Comparison of ENCODE assay signal across 9 cellular contexts in the genomic region with DNA sequence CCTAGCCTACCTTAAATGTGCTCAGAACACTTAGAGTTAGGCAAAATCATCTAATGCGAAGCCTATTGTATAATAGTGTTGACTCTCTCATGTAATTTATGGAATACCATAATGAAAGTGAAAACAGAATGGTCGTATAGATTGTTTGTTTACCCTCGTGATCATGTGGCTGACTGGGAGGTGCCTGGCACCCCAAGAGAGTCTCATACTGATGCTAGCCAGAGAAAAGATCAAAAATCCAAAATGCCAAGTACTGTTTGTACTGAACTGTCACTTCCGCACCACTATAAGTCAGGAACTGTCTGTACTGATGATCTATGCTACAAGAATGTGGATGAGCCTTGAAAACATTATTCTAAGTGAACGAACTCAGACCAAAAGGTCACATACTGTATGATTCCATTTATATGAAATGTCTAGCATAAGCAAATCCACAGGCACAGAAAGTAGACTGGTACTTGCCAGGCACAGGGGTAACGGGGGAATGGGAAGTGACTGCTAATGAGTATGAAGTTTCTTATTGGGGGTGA. TPM values are rescaled to one million over a fixed set of nuclear protein-coding genes. Genes with fewer than 3 reads are reported as not detected.
A peak's percentile ranks its signal among the peaks of the same experiment; 100 is the strongest.
DNase-seq lines count a peak whose midpoint lies in the region; ATAC-seq, FAIRE-seq and TF ChIP-seq lines count a peak whose summit lies in the region.
"Had no signal": no experiment of that assay in that cellular context is flagged by ENCODE, and none has a peak within 500 bp of the region (broad histone marks: within the 10 kb centered on the region; RNA-seq: fewer than 3 reads in every experiment).

No MANE protein-coding gene starts in this region.

- H3K27ac ChIP-seq in A673 (ENCODE audit: low read depth, low read length, poor library complexity, severe bottlenecking) (no peak overlapping the region), K562 (ENCODE audit: extremely low read depth, low read depth, low read length) (peak overlapping the region; percentile 47; the same call in 2 of the 3 replicates), keratinocyte (ENCODE audit: control insufficient read depth, insufficient read depth, low read length) (peak overlapping the region; percentile 69)

- TF ChIP-seq RAD21 in K562 (CRISPR knock-in tag; conservative IDR thresholded peaks at IDR 0.05 in 1 of 2, IDR thresholded peaks at IDR 0.05 in 1 of 2) = no peak

- ATAC-seq in K562 = no peak
- ATAC-seq in HG03175 (IDR thresholded peaks at IDR 0.05; ENCODE audit: unreplicated experiment) = no peak
- ATAC-seq in GM19035 (IDR thresholded peaks at IDR 0.05; ENCODE audit: unreplicated experiment) = no peak

- H3K4me3 Mint-ChIP-seq in stimulated activated naive CD8-positive, alpha-beta T cell treated with anti-CD3 and anti-CD28 coated beads, Interleukin-15, Interleukin-2, amounts not matched to agents 100 ng/mL and 50 ng/mL, for 24 hours = peak overlapping the region; percentile 27

- no peaks in the 10 kb centered on the region for H3K9me3 ChIP-seq in A673 (ENCODE audit: low read depth, low read length, poor library complexity, severe bottlenecking)
- H3K9me3 ChIP-seq in K562 (replicated peaks; ENCODE audit: control insufficient read depth, insufficient read depth, low read depth, low read length) = no peaks in the 10 kb centered on the region
- no peaks in the 10 kb centered on the region for H3K9me3 ChIP-seq in keratinocyte (ENCODE audit: control insufficient read depth, low read depth, low read length)

- H3K79me2 ChIP-seq in K562 (ENCODE audit: control insufficient read depth, insufficient read depth, low read length) = peaks cover 100% of the 10 kb centered on the region
- H3K79me2 ChIP-seq in keratinocyte (ENCODE audit: control insufficient read depth, insufficient read depth, low read length) = peaks cover 79% of the 10 kb centered on the region

- H3K4me2 ChIP-seq in K562 (ENCODE audit: insufficient read depth, low read length) (peak overlapping the region; percentile 59), keratinocyte (ENCODE audit: control insufficient read depth, extremely low read depth, insufficient read depth, low read depth, low read length) (peak overlapping the region; percentile 75)

- H2AFZ ChIP-seq in K562 (ENCODE audit: low read depth, low read length) (no peak overlapping the region), keratinocyte (ENCODE audit: control insufficient read depth, low read length) (no peak overlapping the region)

- H3K27me3 ChIP-seq in A673 (replicated peaks; ENCODE audit: insufficient read depth, low read depth, low read length, poor library complexity) = no peaks in the 10 kb centered on the region
- H3K27me3 ChIP-seq in K562 (ENCODE audit: control insufficient read depth in 2 of 2, insufficient read depth in 2 of 2, low read length in 2 of 2) = no peaks in the 10 kb centered on the region
- H3K27me3 ChIP-seq in keratinocyte (ENCODE audit: control insufficient read depth, extremely low read depth, insufficient read depth, low read length) = no peaks in the 10 kb centered on the region

- H4K20me1 ChIP-seq in K562 (replicated peaks; ENCODE audit: control insufficient read depth, insufficient read depth, low read length) (peaks cover 65% of the 10 kb centered on the region), keratinocyte (ENCODE audit: control insufficient read depth, extremely low read depth, insufficient read depth, low read length) (no peaks in the 10 kb centered on the region)

- H3K27ac Mint-ChIP-seq in stimulated activated naive CD8-positive, alpha-beta T cell treated with anti-CD3 and anti-CD28 coated beads, Interleukin-15, Interleukin-2, amounts not matched to agents 100 ng/mL and 50 ng/mL, for 24 hours = peak overlapping the region; percentile 52

- intact Hi-C loops in A673 (cut with micrococcal nuclease; ENCODE audit: unreplicated experiment) (no loop called here), K562 (cut with micrococcal nuclease) (no loop called here)

- peaks cover 49% of the 10 kb centered on the region for H3K36me3 Mint-ChIP-seq in stimulated activated naive CD8-positive, alpha-beta T cell treated with anti-CD3 and anti-CD28 coated beads, Interleukin-15, Interleukin-2, amounts not matched to agents 100 ng/mL and 50 ng/mL, for 24 hours (ENCODE audit: low read depth)

- 42% methylated on average over 6 of the region's 6 CpGs for WGBS in K562 (ENCODE audit: insufficient coverage, low coverage, missing lambda C conversion rate)

- H3K36me3 ChIP-seq in A673 (ENCODE audit: insufficient read depth, low read length, poor library complexity, severe bottlenecking) (peaks cover 2% of the 10 kb centered on the region), K562 (ENCODE audit: control insufficient read depth, insufficient read depth, low read length) (peaks cover 83% of the 10 kb centered on the region), keratinocyte (ENCODE audit: control insufficient read depth in 2 of 2, extremely low read depth in 1 of 2, insufficient read depth in 2 of 2, low read length in 2 of 2) (peaks cover 10 to 18% of the 10 kb centered on the region in 2 experiments)

- BruUV-seq in A673 (replicated peaks; lab: Mats Ljungman, UMichigan) (no TSS peak), K562 (replicated peaks; lab: Mats Ljungman, UMichigan) (no TSS peak)

- DNase-seq in A673 (ENCODE audit: low spot score) (peak; percentile 21), HS-27A (ENCODE audit: low read depth) (peak; percentile 96), K562 (ENCODE audit: extremely low read depth in 1 of 4, low spot score in 3 of 4) (no peak), keratinocyte (ENCODE audit: low read depth, low spot score) (peak; percentile 85), GM19240 (ENCODE audit: insufficient read length, low spot score) (no peak)

- peaks cover 63% of the 10 kb centered on the region for H3K4me1 Mint-ChIP-seq in stimulated activated naive CD8-positive, alpha-beta T cell treated with anti-CD3 and anti-CD28 coated beads, Interleukin-15, Interleukin-2, amounts not matched to agents 100 ng/mL and 50 ng/mL, for 24 hours (ENCODE audit: low read depth)

- H3K4me3 ChIP-seq in A673 (ENCODE audit: low read depth, low read length, poor library complexity, severe bottlenecking) = no peak overlapping the region
- H3K4me3 ChIP-seq in K562 = no peak overlapping the region
- peak overlapping the region; percentile 5 to 61 (median 27) for H3K4me3 ChIP-seq in keratinocyte (ENCODE audit: control insufficient read depth in 2 of 3, extremely low read depth in 1 of 3, insufficient read depth in 2 of 3, low read depth in 1 of 3, low read length in 3 of 3)

- dilution Hi-C loops in keratinocyte (cut with MboI; ENCODE audit: extremely low pct_ligation_motif_present, low sequenced_read_pairs) = loop anchor here (10.0 kb wide), 1 partner anchor 59 kb away; no protein-coding TSS in a partner anchor

- H3K9me1 ChIP-seq in K562 (ENCODE audit: control insufficient read depth, insufficient read depth, low read length) = peaks cover 10% of the 10 kb centered on the region
- H3K9me1 ChIP-seq in keratinocyte (ENCODE audit: control insufficient read depth, extremely low read depth, insufficient read depth, low read length) = no peaks in the 10 kb centered on the region

- no peak for TF ChIP-seq CTCF in A673 (conservative IDR thresholded peaks at IDR 0.05; ENCODE audit: low read depth, low read length)
- TF ChIP-seq CTCF in K562 (IDR thresholded peaks at IDR 0.05 in 2 of 3, conservative IDR thresholded peaks at IDR 0.05 in 1 of 3; ENCODE audit: insufficient read depth in 2 of 3, low read depth in 1 of 3, low read length in 3 of 3) = no peak
- no peak for TF ChIP-seq CTCF in keratinocyte (optimal IDR thresholded peaks at IDR 0.05 in 1 of 3, IDR thresholded peaks at IDR 0.05 in 1 of 3, conservative IDR thresholded peaks at IDR 0.05 in 1 of 3; ENCODE audit: extremely low read depth in 1 of 3, insufficient read depth in 2 of 3, low read length in 3 of 3)

- POLR2A ChIA-PET in A673 (lab: Charles Lee; ENCODE audit: low non-redundant PET) = no interaction called here
- POLR2A ChIA-PET in K562 (lab: Yijun Ruan, JAX) = interaction anchor here (1.4 to 3.2 kb wide), 5 partner anchors 9 to 20 kb away, joined by 3 to 16 read pairs (median 5); no protein-coding TSS in a partner anchor

- FAIRE-seq in K562 (lab: Jason Lieb, UNC) (no peak), keratinocyte (lab: Jason Lieb, UNC) (no peak)
- FAIRE-seq: colon had no signal

- H3K4me1 ChIP-seq in A673 (ENCODE audit: insufficient read depth, low read length, poor library complexity, severe bottlenecking) (peaks cover 21% of the 10 kb centered on the region), K562 (replicated peaks in 1 of 2; ENCODE audit: control insufficient read depth in 2 of 2, insufficient read depth in 2 of 2, low read length in 2 of 2) (peaks cover 53 to 73% of the 10 kb centered on the region in 2 experiments), keratinocyte (ENCODE audit: control insufficient read depth, extremely low read depth, insufficient read depth, low read length) (peaks cover 53% of the 10 kb centered on the region)

- CTCF ChIA-PET in A673 (lab: Charles Lee) (interaction anchor here (0.6 kb wide), 1 partner anchor 47 kb away, joined by 5 read pairs; no protein-coding TSS in a partner anchor), K562 (lab: Yijun Ruan, JAX; ENCODE audit: low intra/inter-chr PET ratio) (no interaction called here)

- H3K9ac ChIP-seq in K562 (ENCODE audit: insufficient read depth in 1 of 2, low read depth in 2 of 2, low read length in 2 of 2) (peak overlapping the region in 1 of 2 experiments; percentile 5; a peak in 1 of 4 replicates), keratinocyte (ENCODE audit: control insufficient read depth, extremely low read depth, insufficient read depth, low read length) (peak overlapping the region; percentile 59)

- TF ChIP-seq POLR2A in K562 (conservative IDR thresholded peaks at IDR 0.05) = no peak; the same call in 1 of the 2 replicates

- H3K9me3 Mint-ChIP-seq in stimulated activated naive CD8-positive, alpha-beta T cell treated with anti-CD3 and anti-CD28 coated beads, Interleukin-15, Interleukin-2, amounts not matched to agents 100 ng/mL and 50 ng/mL, for 24 hours = no peaks in the 10 kb centered on the region

- no peaks in the 10 kb centered on the region for H3K27me3 Mint-ChIP-seq in stimulated activated naive CD8-positive, alpha-beta T cell treated with anti-CD3 and anti-CD28 coated beads, Interleukin-15, Interleukin-2, amounts not matched to agents 100 ng/mL and 50 ng/mL, for 24 hours

- TF ChIP-seq EP300 in K562 (IDR thresholded peaks at IDR 0.05; ENCODE audit: low read length) = no peak

- in situ Hi-C loops in K562 (cut with MboI) = no loop called here

RNA-seq across cellular contexts. Expression of a gene that starts 22.4 kb away (rescaled TPM):
- total RNA-seq in A673 (2021) = 31.3 and 35.2 TPM in 2 replicates
- 399 and 515 TPM in 2 replicates for total RNA-seq in K562 (2011; cell fraction: chromatin; rRNA removed; ENCODE audit: low replicate concordance)
- 184 and 194 TPM in 2 replicates for total RNA-seq in K562 (2011; cell fraction: nucleolus; rRNA removed)
- 232 and 241 TPM in 2 replicates for total RNA-seq in K562 (2011; cell fraction: nucleoplasm; rRNA removed)
- 51.8 and 62.6 TPM in 2 replicates for total RNA-seq in K562 (2014; rRNA removed)
- total RNA-seq in K562 (2014; rRNA removed; fragmentation: Illumina TruSeq; extraction: Trizol) = 71.9 and 79.2 TPM in 2 replicates
- total RNA-seq in K562 (2015; rRNA removed; fragmentation: Illumina TruSeq; extraction: Trizol) = 65.3 and 67.3 TPM in 2 replicates
- total RNA-seq in K562 (2021) = 129 and 148 TPM in 2 replicates
- 80.8 and 95.0 TPM in 2 replicates for polyA plus RNA-seq in K562 (2011; rRNA removed)
- polyA plus RNA-seq in K562 (2011; cell fraction: cytosol; rRNA removed) = 42.9 and 46.7 TPM in 2 replicates
- 147 and 184 TPM in 2 replicates for polyA plus RNA-seq in K562 (2011; cell fraction: nucleus; rRNA removed)
- 48.4 and 62.9 TPM in 2 replicates for polyA plus RNA-seq in K562 (2012)
- polyA plus RNA-seq in K562 (2014; fragmentation: Illumina TruSeq; extraction: Trizol) = 97.2 and 121 TPM in 2 replicates
- 10 to 100 TPM; 31.8 to 58.0 TPM for polyA plus RNA-seq in K562 (2014; fragmentation: Nextera tagmentation; extraction: Ambion mirVana)
- 63.9 and 79.5 TPM in 2 replicates for polyA plus RNA-seq in K562 (2014; rRNA removed)
- 140 and 160 TPM in 2 replicates for polyA minus RNA-seq in K562 (2011; rRNA and poly(A)+ RNA removed)
- polyA minus RNA-seq in K562 (2011; cell fraction: cytosol; rRNA and poly(A)+ RNA removed) = 71.6 and 73.2 TPM in 2 replicates
- polyA minus RNA-seq in K562 (2011; cell fraction: nucleus; rRNA and poly(A)+ RNA removed) = 125 and 198 TPM in 2 replicates
- polyA plus RNA-seq in keratinocyte = 30.0 to 42.6 TPM (median 39.8 TPM) in 3 replicates
- polyA plus RNA-seq in keratinocyte (2011; ENCODE audit: low read depth) = 49.3 TPM
- polyA plus RNA-seq in keratinocyte (2011; cell fraction: cytosol; rRNA removed) = 21.6 and 26.9 TPM in 2 replicates
- polyA plus RNA-seq in keratinocyte (2011; cell fraction: nucleus; rRNA removed) = 95.0 and 95.8 TPM in 2 replicates
- polyA plus RNA-seq in keratinocyte (2012; ENCODE audit: low replicate concordance) = 34.7 and 37.8 TPM in 2 replicates
- polyA minus RNA-seq in keratinocyte = 40.3 to 48.9 TPM (median 40.8 TPM) in 3 replicates
- 21.7 TPM for polyA minus RNA-seq in keratinocyte (2011; cell fraction: cytosol; rRNA and poly(A)+ RNA removed)
- polyA minus RNA-seq in keratinocyte (2011; cell fraction: nucleus; rRNA and poly(A)+ RNA removed) = 51.6 and 102 TPM in 2 replicates

Comparison
In these comparisons a context has a peak if more than half of its experiments do, and no peak if none do; other contexts are left out.
1. DNase-seq: peak in A673 (single experiment), HS-27A (single experiment) and keratinocyte (single experiment); none in K562 (0 of 4) and GM19240 (single experiment).
2. H3K4me3 ChIP-seq: peak in keratinocyte (3 of 3); none in A673 (single experiment) and K562 (single experiment).